In the genomic region with DNA sequence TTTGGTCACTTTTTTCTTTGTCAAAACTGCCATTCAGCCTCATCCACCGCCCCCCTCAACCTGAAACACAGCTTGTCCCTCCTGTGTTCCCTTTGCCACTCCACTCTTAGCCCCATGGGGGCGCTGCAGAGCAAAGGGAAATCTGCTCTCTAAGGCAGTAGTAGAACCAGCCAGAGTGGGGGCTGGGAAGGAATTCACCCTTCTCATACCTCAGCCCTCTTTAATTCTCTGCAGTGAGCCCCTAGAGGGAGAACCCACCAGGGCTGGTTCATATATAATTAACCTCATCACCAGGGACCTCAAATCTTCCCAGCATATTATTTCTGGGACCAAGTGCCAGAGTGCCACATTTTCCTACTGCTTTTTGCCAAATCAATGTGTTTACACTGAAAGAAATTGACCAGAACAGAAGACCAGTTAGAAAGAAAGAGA, we compare ENCODE assay signal across 1 cellular context.
TF ChIP-seq lines count a peak whose summit lies in the region.

No MANE protein-coding gene starts in this region.

TF ChIP-seq in K562, 482 proteins besides CTCF, POLR2A, EP300 and RAD21 (continues in another document):
- TF ChIP-seq, protein P1, sequence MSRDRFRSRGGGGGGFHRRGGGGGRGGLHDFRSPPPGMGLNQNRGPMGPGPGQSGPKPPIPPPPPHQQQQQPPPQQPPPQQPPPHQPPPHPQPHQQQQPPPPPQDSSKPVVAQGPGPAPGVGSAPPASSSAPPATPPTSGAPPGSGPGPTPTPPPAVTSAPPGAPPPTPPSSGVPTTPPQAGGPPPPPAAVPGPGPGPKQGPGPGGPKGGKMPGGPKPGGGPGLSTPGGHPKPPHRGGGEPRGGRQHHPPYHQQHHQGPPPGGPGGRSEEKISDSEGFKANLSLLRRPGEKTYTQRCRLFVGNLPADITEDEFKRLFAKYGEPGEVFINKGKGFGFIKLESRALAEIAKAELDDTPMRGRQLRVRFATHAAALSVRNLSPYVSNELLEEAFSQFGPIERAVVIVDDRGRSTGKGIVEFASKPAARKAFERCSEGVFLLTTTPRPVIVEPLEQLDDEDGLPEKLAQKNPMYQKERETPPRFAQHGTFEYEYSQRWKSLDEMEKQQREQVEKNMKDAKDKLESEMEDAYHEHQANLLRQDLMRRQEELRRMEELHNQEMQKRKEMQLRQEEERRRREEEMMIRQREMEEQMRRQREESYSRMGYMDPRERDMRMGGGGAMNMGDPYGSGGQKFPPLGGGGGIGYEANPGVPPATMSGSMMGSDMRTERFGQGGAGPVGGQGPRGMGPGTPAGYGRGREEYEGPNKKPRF (IDR thresholded peaks at IDR 0.05; ENCODE audit: low read depth, low read length), result no peak
- TF ChIP-seq ZNF354B (CRISPR knock-in tag; IDR thresholded peaks at IDR 0.05) (no peak), NFATC3 (IDR thresholded peaks at IDR 0.05) (no peak), ZNF134 (CRISPR knock-in tag; conservative IDR thresholded peaks at IDR 0.05) (no peak), NCOA6 (IDR thresholded peaks at IDR 0.05) (0 out of 2 replicates have a peak, but pooled peaks have one; percentile 18), HNRNPUL1 (IDR thresholded peaks at IDR 0.05; ENCODE audit: low read length) (no peak), NFRKB (IDR thresholded peaks at IDR 0.05; ENCODE audit: low read depth) (no peak), SLC30A9 (CRISPR knock-in tag; IDR thresholded peaks at IDR 0.05) (no peak), CBX3 (IDR thresholded peaks at IDR 0.05; ENCODE audit: borderline replicate concordance in 1 of 2, low read length in 2 of 2) (peak in 1 of 2 experiments; percentile 71; a peak in 1 of 3 replicates), PHB2 (IDR thresholded peaks at IDR 0.05; ENCODE audit: low read depth) (no peak), MAFK (IDR thresholded peaks at IDR 0.05; ENCODE audit: low read length) (no peak)
- TF ChIP-seq, protein P2, sequence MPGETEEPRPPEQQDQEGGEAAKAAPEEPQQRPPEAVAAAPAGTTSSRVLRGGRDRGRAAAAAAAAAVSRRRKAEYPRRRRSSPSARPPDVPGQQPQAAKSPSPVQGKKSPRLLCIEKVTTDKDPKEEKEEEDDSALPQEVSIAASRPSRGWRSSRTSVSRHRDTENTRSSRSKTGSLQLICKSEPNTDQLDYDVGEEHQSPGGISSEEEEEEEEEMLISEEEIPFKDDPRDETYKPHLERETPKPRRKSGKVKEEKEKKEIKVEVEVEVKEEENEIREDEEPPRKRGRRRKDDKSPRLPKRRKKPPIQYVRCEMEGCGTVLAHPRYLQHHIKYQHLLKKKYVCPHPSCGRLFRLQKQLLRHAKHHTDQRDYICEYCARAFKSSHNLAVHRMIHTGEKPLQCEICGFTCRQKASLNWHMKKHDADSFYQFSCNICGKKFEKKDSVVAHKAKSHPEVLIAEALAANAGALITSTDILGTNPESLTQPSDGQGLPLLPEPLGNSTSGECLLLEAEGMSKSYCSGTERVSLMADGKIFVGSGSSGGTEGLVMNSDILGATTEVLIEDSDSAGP (CRISPR knock-in tag; IDR thresholded peaks at IDR 0.05), result no peak
- TF ChIP-seq, protein P3, sequence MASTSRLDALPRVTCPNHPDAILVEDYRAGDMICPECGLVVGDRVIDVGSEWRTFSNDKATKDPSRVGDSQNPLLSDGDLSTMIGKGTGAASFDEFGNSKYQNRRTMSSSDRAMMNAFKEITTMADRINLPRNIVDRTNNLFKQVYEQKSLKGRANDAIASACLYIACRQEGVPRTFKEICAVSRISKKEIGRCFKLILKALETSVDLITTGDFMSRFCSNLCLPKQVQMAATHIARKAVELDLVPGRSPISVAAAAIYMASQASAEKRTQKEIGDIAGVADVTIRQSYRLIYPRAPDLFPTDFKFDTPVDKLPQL (IDR thresholded peaks at IDR 0.05; ENCODE audit: extremely low read depth, insufficient read length), result no peak
- TF ChIP-seq, protein P4, sequence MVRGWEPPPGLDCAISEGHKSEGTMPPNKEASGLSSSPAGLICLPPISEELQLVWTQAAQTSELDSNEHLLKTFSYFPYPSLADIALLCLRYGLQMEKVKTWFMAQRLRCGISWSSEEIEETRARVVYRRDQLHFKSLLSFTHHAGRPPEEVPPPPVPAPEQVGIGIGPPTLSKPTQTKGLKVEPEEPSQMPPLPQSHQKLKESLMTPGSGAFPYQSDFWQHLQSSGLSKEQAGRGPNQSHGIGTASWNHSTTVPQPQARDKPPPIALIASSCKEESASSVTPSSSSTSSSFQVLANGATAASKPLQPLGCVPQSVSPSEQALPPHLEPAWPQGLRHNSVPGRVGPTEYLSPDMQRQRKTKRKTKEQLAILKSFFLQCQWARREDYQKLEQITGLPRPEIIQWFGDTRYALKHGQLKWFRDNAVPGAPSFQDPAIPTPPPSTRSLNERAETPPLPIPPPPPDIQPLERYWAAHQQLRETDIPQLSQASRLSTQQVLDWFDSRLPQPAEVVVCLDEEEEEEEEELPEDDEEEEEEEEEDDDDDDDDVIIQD (CRISPR knock-in tag; IDR thresholded peaks at IDR 0.05), result no peak
- TF ChIP-seq, protein P5, sequence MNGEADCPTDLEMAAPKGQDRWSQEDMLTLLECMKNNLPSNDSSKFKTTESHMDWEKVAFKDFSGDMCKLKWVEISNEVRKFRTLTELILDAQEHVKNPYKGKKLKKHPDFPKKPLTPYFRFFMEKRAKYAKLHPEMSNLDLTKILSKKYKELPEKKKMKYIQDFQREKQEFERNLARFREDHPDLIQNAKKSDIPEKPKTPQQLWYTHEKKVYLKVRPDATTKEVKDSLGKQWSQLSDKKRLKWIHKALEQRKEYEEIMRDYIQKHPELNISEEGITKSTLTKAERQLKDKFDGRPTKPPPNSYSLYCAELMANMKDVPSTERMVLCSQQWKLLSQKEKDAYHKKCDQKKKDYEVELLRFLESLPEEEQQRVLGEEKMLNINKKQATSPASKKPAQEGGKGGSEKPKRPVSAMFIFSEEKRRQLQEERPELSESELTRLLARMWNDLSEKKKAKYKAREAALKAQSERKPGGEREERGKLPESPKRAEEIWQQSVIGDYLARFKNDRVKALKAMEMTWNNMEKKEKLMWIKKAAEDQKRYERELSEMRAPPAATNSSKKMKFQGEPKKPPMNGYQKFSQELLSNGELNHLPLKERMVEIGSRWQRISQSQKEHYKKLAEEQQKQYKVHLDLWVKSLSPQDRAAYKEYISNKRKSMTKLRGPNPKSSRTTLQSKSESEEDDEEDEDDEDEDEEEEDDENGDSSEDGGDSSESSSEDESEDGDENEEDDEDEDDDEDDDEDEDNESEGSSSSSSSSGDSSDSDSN (IDR thresholded peaks at IDR 0.05; ENCODE audit: borderline replicate concordance in 1 of 2, low read depth in 2 of 2, low read length in 2 of 2), result peak in 1 of 2 experiments; percentile 61; a peak in 1 of 4 replicates
- TF ChIP-seq, protein P6, sequence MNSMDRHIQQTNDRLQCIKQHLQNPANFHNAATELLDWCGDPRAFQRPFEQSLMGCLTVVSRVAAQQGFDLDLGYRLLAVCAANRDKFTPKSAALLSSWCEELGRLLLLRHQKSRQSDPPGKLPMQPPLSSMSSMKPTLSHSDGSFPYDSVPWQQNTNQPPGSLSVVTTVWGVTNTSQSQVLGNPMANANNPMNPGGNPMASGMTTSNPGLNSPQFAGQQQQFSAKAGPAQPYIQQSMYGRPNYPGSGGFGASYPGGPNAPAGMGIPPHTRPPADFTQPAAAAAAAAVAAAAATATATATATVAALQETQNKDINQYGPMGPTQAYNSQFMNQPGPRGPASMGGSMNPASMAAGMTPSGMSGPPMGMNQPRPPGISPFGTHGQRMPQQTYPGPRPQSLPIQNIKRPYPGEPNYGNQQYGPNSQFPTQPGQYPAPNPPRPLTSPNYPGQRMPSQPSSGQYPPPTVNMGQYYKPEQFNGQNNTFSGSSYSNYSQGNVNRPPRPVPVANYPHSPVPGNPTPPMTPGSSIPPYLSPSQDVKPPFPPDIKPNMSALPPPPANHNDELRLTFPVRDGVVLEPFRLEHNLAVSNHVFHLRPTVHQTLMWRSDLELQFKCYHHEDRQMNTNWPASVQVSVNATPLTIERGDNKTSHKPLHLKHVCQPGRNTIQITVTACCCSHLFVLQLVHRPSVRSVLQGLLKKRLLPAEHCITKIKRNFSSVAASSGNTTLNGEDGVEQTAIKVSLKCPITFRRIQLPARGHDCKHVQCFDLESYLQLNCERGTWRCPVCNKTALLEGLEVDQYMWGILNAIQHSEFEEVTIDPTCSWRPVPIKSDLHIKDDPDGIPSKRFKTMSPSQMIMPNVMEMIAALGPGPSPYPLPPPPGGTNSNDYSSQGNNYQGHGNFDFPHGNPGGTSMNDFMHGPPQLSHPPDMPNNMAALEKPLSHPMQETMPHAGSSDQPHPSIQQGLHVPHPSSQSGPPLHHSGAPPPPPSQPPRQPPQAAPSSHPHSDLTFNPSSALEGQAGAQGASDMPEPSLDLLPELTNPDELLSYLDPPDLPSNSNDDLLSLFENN (IDR thresholded peaks at IDR 0.05; ENCODE audit: low read depth in 2 of 2, low read length in 2 of 2), result no peak
- TF ChIP-seq, protein P7, sequence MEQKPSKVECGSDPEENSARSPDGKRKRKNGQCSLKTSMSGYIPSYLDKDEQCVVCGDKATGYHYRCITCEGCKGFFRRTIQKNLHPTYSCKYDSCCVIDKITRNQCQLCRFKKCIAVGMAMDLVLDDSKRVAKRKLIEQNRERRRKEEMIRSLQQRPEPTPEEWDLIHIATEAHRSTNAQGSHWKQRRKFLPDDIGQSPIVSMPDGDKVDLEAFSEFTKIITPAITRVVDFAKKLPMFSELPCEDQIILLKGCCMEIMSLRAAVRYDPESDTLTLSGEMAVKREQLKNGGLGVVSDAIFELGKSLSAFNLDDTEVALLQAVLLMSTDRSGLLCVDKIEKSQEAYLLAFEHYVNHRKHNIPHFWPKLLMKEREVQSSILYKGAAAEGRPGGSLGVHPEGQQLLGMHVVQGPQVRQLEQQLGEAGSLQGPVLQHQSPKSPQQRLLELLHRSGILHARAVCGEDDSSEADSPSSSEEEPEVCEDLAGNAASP (IDR thresholded peaks at IDR 0.05), result no peak
- TF ChIP-seq, protein P8, sequence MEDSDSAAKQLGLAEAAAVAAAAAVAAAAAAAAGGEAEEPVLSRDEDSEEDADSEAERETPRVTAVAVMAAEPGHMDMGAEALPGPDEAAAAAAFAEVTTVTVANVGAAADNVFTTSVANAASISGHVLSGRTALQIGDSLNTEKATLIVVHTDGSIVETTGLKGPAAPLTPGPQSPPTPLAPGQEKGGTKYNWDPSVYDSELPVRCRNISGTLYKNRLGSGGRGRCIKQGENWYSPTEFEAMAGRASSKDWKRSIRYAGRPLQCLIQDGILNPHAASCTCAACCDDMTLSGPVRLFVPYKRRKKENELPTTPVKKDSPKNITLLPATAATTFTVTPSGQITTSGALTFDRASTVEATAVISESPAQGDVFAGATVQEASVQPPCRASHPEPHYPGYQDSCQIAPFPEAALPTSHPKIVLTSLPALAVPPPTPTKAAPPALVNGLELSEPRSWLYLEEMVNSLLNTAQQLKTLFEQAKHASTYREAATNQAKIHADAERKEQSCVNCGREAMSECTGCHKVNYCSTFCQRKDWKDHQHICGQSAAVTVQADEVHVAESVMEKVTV (CRISPR knock-in tag; IDR thresholded peaks at IDR 0.05), result peak; percentile 87
- TF ChIP-seq, protein P9, sequence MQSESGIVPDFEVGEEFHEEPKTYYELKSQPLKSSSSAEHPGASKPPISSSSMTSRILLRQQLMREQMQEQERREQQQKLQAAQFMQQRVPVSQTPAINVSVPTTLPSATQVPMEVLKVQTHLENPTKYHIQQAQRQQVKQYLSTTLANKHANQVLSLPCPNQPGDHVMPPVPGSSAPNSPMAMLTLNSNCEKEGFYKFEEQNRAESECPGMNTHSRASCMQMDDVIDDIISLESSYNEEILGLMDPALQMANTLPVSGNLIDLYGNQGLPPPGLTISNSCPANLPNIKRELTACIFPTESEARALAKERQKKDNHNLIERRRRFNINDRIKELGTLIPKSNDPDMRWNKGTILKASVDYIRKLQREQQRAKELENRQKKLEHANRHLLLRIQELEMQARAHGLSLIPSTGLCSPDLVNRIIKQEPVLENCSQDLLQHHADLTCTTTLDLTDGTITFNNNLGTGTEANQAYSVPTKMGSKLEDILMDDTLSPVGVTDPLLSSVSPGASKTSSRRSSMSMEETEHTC (IDR thresholded peaks at IDR 0.05), result no peak
- TF ChIP-seq, protein P10, sequence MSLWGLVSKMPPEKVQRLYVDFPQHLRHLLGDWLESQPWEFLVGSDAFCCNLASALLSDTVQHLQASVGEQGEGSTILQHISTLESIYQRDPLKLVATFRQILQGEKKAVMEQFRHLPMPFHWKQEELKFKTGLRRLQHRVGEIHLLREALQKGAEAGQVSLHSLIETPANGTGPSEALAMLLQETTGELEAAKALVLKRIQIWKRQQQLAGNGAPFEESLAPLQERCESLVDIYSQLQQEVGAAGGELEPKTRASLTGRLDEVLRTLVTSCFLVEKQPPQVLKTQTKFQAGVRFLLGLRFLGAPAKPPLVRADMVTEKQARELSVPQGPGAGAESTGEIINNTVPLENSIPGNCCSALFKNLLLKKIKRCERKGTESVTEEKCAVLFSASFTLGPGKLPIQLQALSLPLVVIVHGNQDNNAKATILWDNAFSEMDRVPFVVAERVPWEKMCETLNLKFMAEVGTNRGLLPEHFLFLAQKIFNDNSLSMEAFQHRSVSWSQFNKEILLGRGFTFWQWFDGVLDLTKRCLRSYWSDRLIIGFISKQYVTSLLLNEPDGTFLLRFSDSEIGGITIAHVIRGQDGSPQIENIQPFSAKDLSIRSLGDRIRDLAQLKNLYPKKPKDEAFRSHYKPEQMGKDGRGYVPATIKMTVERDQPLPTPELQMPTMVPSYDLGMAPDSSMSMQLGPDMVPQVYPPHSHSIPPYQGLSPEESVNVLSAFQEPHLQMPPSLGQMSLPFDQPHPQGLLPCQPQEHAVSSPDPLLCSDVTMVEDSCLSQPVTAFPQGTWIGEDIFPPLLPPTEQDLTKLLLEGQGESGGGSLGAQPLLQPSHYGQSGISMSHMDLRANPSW (CRISPR knock-in tag; IDR thresholded peaks at IDR 0.05), result no peak
- TF ChIP-seq, protein P11, sequence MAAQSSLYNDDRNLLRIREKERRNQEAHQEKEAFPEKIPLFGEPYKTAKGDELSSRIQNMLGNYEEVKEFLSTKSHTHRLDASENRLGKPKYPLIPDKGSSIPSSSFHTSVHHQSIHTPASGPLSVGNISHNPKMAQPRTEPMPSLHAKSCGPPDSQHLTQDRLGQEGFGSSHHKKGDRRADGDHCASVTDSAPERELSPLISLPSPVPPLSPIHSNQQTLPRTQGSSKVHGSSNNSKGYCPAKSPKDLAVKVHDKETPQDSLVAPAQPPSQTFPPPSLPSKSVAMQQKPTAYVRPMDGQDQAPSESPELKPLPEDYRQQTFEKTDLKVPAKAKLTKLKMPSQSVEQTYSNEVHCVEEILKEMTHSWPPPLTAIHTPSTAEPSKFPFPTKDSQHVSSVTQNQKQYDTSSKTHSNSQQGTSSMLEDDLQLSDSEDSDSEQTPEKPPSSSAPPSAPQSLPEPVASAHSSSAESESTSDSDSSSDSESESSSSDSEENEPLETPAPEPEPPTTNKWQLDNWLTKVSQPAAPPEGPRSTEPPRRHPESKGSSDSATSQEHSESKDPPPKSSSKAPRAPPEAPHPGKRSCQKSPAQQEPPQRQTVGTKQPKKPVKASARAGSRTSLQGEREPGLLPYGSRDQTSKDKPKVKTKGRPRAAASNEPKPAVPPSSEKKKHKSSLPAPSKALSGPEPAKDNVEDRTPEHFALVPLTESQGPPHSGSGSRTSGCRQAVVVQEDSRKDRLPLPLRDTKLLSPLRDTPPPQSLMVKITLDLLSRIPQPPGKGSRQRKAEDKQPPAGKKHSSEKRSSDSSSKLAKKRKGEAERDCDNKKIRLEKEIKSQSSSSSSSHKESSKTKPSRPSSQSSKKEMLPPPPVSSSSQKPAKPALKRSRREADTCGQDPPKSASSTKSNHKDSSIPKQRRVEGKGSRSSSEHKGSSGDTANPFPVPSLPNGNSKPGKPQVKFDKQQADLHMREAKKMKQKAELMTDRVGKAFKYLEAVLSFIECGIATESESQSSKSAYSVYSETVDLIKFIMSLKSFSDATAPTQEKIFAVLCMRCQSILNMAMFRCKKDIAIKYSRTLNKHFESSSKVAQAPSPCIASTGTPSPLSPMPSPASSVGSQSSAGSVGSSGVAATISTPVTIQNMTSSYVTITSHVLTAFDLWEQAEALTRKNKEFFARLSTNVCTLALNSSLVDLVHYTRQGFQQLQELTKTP (IDR thresholded peaks at IDR 0.05; ENCODE audit: low read depth in 1 of 2, partially characterized antibody in 2 of 2), result peak in 1 of 2 experiments; percentile 30
